ENCODE assay signal across 14 cellular contexts in genomic region chr13:20125129-20125782, GRCh38. TPM values are rescaled to one million over a fixed set of nuclear protein-coding genes. Genes with fewer than 3 reads are reported as not detected.
DNase-seq lines count a peak whose midpoint lies in the region; ATAC-seq and TF ChIP-seq lines count a peak whose summit lies in the region.
"Had no signal": no experiment of that assay in that cellular context is flagged by ENCODE, and none has a peak within 500 bp of the region (broad histone marks: within the 10 kb centered on the region; RNA-seq: fewer than 3 reads in every experiment).

No MANE protein-coding gene starts in this region.

- H3K27ac ChIP-seq in CD4-positive, CD25-positive, alpha-beta regulatory T cell (ENCODE audit: insufficient read depth, low read length, poor library complexity, severe bottlenecking), result no peak overlapping the region
- peak overlapping the region; percentile 16 to 89 for H3K27ac ChIP-seq in coronary artery
- H3K27ac ChIP-seq: transverse colon had no signal

- peaks cover 0 to 17% (median 10%) of the 10 kb centered on the region in 4 donors for H3K4me1 Mint-ChIP-seq in CD4-positive, CD25-positive, alpha-beta regulatory T cell
- no peaks in the 10 kb centered on the region for H3K4me1 Mint-ChIP-seq in glutamatergic neuron (ENCODE audit: low read depth, unreplicated experiment)

- peaks cover 19% of the 10 kb centered on the region for H3K4me1 ChIP-seq in CD4-positive, CD25-positive, alpha-beta regulatory T cell (ENCODE audit: control insufficient read depth, insufficient read depth, low read length, poor library complexity, severe bottlenecking)

- H3K27me3 ChIP-seq in CD4-positive, CD25-positive, alpha-beta regulatory T cell (ENCODE audit: control insufficient read depth, insufficient read depth, low read length), result peaks cover 25% of the 10 kb centered on the region

- no peak for DNase-seq in CD4-positive, CD25-positive, alpha-beta regulatory T cell
- DNase-seq in M059J (ENCODE audit: low read depth) (peak; percentile 64), coronary artery (ENCODE audit: low spot score) (no peak), mesenteric fat pad (ENCODE audit: low spot score) (peak; percentile 20), glutamatergic neuron (no peak), NCI-H2227 (lab: John Stamatoyannopoulos, UW; ENCODE audit: unreplicated experiment) (no peak), HK-2 (ENCODE audit: unreplicated experiment) (no peak), NOMO-1 (lab: John Stamatoyannopoulos, UW; ENCODE audit: unreplicated experiment in 2 of 2) (no peak)
- DNase-seq: activated CD8-positive, alpha-beta memory T cell treated with anti-CD3 and anti-CD28 coated beads, Interleukin-2, amount 50 U/mL, for 48 hours; KG1; NCI-H774; occipital lobe; transverse colon had no signal

- no peaks in the 10 kb centered on the region for H3K9me3 ChIP-seq in CD4-positive, CD25-positive, alpha-beta regulatory T cell (ENCODE audit: control insufficient read depth in 2 of 2, low read length in 2 of 2)
- H3K9me3 ChIP-seq: transverse colon had no signal

- ATAC-seq in CD4-positive, CD25-positive, alpha-beta regulatory T cell (ENCODE audit: low read depth in 2 of 2), result no peak

- peaks cover 0 to 1% (median 0%) of the 10 kb centered on the region in 7 donors for H3K9me3 Mint-ChIP-seq in CD4-positive, CD25-positive, alpha-beta regulatory T cell
- H3K9me3 Mint-ChIP-seq in glutamatergic neuron (ENCODE audit: unreplicated experiment), result no peaks in the 10 kb centered on the region
- H3K9me3 Mint-ChIP-seq: T-helper 1 cell treated with Interleukin-12 subunit alpha and Interleukin-12 subunit beta and Interleukin-4 antibody, amounts not matched to agents 30 μg/mL and 1 μg/mL, for 36 hours had no signal

- TF ChIP-seq CTCF in coronary artery (IDR thresholded peaks at IDR 0.05), result no peak
- no peak for TF ChIP-seq CTCF in glutamatergic neuron (IDR thresholded peaks at IDR 0.05; ENCODE audit: partially characterized antibody, unreplicated experiment)

- peaks cover 30% of the 10 kb centered on the region for H3K27me3 Mint-ChIP-seq in CD4-positive, CD25-positive, alpha-beta regulatory T cell
- peaks cover 7% of the 10 kb centered on the region for H3K27me3 Mint-ChIP-seq in glutamatergic neuron (ENCODE audit: unreplicated experiment)

- peak overlapping the region in 3 of 4 donors; percentile 37 to 66 (median 53) for H3K4me3 Mint-ChIP-seq in CD4-positive, CD25-positive, alpha-beta regulatory T cell
- no peak overlapping the region for H3K4me3 Mint-ChIP-seq in glutamatergic neuron (ENCODE audit: unreplicated experiment)
- H3K4me3 Mint-ChIP-seq: T-helper 1 cell treated with Interleukin-12 subunit alpha and Interleukin-12 subunit beta and Interleukin-4 antibody, amounts not matched to agents 30 μg/mL and 1 μg/mL, for 36 hours had no signal

- no peaks in the 10 kb centered on the region for H3K36me3 Mint-ChIP-seq in CD4-positive, CD25-positive, alpha-beta regulatory T cell
- no peaks in the 10 kb centered on the region for H3K36me3 Mint-ChIP-seq in glutamatergic neuron (ENCODE audit: unreplicated experiment)

- no peak overlapping the region for H3K27ac Mint-ChIP-seq in CD4-positive, CD25-positive, alpha-beta regulatory T cell
- H3K27ac Mint-ChIP-seq in glutamatergic neuron (ENCODE audit: unreplicated experiment), result no peak overlapping the region
- H3K27ac Mint-ChIP-seq: T-helper 1 cell treated with Interleukin-12 subunit alpha and Interleukin-12 subunit beta and Interleukin-4 antibody, amounts not matched to agents 30 μg/mL and 1 μg/mL, for 36 hours had no signal

- no peaks in the 10 kb centered on the region for H3K36me3 ChIP-seq in CD4-positive, CD25-positive, alpha-beta regulatory T cell (ENCODE audit: control insufficient read depth, insufficient read depth, low read length)
- H3K36me3 ChIP-seq: transverse colon had no signal

- no peak overlapping the region for H3K4me3 ChIP-seq in CD4-positive, CD25-positive, alpha-beta regulatory T cell (ENCODE audit: low read depth, low read length)
- H3K4me3 ChIP-seq in coronary artery, result no peak overlapping the region
- H3K4me3 ChIP-seq: transverse colon had no signal

RNA-seq across cellular contexts. Expression of gene GJA3, which starts 35.6 kb away (rescaled TPM):
- not detected for total RNA-seq in CD4-positive, CD25-positive, alpha-beta regulatory T cell
- under 1 TPM in 1 of 4 donors, not detected in 3; 0.06 TPM for polyA plus RNA-seq in CD4-positive, CD25-positive, alpha-beta regulatory T cell
- total RNA-seq in M059J (2014; rRNA removed; shearing (Covaris generic)), result not detected in 2 replicates
- total RNA-seq in mesenteric fat pad (0.06 TPM), glutamatergic neuron (ENCODE audit: unreplicated experiment) (not detected)

Comparison
In these comparisons a context has a peak if more than half of its experiments do, and no peak if none do; other contexts are left out.
1. DNase-seq: peak in M059J (single experiment) and mesenteric fat pad (single experiment); none in CD4-positive, CD25-positive, alpha-beta regulatory T cell (0 of 3), coronary artery (single experiment), glutamatergic neuron (single experiment), NCI-H2227 (single experiment), HK-2 (single experiment) and NOMO-1 (0 of 2).